In the genomic region with DNA sequence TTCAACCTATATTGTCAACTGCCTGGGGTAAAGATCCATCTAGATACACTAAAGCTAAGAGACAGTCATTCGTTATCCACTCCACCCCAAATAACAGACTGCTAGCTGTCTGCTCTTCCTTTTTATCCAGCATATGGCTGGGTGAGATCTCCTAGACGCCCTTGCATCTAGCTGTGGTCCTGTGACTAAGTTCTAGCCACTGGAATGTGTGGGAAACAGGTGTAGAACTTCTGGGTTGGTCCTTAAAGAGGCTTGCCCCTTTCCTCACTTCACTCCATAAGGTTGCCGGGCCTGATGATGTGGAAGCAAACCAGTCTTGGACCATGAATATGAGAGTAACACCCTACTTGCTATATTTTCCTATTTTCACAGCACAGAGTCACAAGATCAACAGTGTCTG, we compare ENCODE assay signal across 22 cellular contexts. TPM values are rescaled to one million over a fixed set of nuclear protein-coding genes. Genes with fewer than 3 reads are reported as not detected.
DNase-seq lines count a peak whose midpoint lies in the region; ATAC-seq and TF ChIP-seq lines count a peak whose summit lies in the region.
"Had no signal": no experiment of that assay in that cellular context is flagged by ENCODE, and none has a peak within 500 bp of the region (broad histone marks: within the 10 kb centered on the region; RNA-seq: fewer than 3 reads in every experiment).

No MANE protein-coding gene starts in this region.

- peaks cover 66% of the 10 kb centered on the region for H3K79me2 ChIP-seq in OCI-LY3 (ENCODE audit: low read length)

- peaks cover 30% of the 10 kb centered on the region for H4K20me1 ChIP-seq in OCI-LY3 (ENCODE audit: insufficient read depth, low read length)

- DNase-seq in activated CD8-positive, alpha-beta memory T cell treated with anti-CD3 and anti-CD28 coated beads, Interleukin-2, amount 10 ng/mL, durations not matched to agents 7 days and 5 days, result no peak
- DNase-seq in activated CD8-positive, alpha-beta memory T cell treated with anti-CD3 and anti-CD28 coated beads, Interleukin-2, amount 50 U/mL, for 4 hours, result no peak
- peak; percentile 87 for DNase-seq in esophagus muscularis mucosa (ENCODE audit: extremely low spot score)
- DNase-seq in psoas muscle, result no peak
- DNase-seq in stimulated activated CD4-positive, alpha-beta T cell treated with anti-CD3 and anti-CD28 coated beads, Interleukin-4, amount 100 ng/mL, for 24 hours, result no peak
- DNase-seq: activated CD4-positive, alpha-beta T cell treated with anti-CD3 and anti-CD28 coated beads for 4 hours; amniotic stem cell; central memory CD4-positive, alpha-beta T cell; DND-41; effector CD4-positive, alpha-beta T cell; heart right ventricle; MM.1S; NCI-H146; NCI-H226; Peyer's patch; spleen; tibial artery had no signal

- H3K4me1 ChIP-seq in OCI-LY3 (ENCODE audit: low read length) (peaks cover 33% of the 10 kb centered on the region), esophagus muscularis mucosa (peaks cover 30 to 46% (median 38%) of the 10 kb centered on the region in 4 donors), psoas muscle (peaks cover 33% of the 10 kb centered on the region)

- H3K9me3 Mint-ChIP-seq in activated CD8-positive, alpha-beta memory T cell treated with anti-CD3 and anti-CD28 coated beads, Interleukin-2, amount 10 ng/mL, durations not matched to agents 7 days and 5 days (ENCODE audit: low read depth), result no peaks in the 10 kb centered on the region
- H3K9me3 Mint-ChIP-seq: neural progenitor cell had no signal

- H3K4me3 ChIP-seq in OCI-LY3 (ENCODE audit: low read length) (no peak overlapping the region), esophagus muscularis mucosa (no peak overlapping the region), psoas muscle (no peak overlapping the region)
- H3K4me3 ChIP-seq: heart right ventricle, neural progenitor cell, Peyer's patch, spleen, tibial artery had no signal

- H3K27me3 Mint-ChIP-seq in activated CD8-positive, alpha-beta memory T cell treated with anti-CD3 and anti-CD28 coated beads, Interleukin-2, amount 10 ng/mL, durations not matched to agents 7 days and 5 days, result no peaks in the 10 kb centered on the region

- H3K27me3 ChIP-seq in OCI-LY3 (ENCODE audit: low read depth, low read length) (no peaks in the 10 kb centered on the region), esophagus muscularis mucosa (peaks cover 0 to 4% (median 0%) of the 10 kb centered on the region in 4 donors), psoas muscle (ENCODE audit: insufficient read depth in 3 of 3, low read length in 2 of 3) (no peaks in the 10 kb centered on the region)
- H3K27me3 ChIP-seq: heart right ventricle, neural progenitor cell, Peyer's patch, spleen, tibial artery had no signal

- TF ChIP-seq POLR2A in esophagus muscularis mucosa (IDR thresholded peaks at IDR 0.05; ENCODE audit: low read depth), result no peak

- H3K4me3 Mint-ChIP-seq in activated CD8-positive, alpha-beta memory T cell treated with anti-CD3 and anti-CD28 coated beads, Interleukin-2, amount 10 ng/mL, durations not matched to agents 7 days and 5 days, result no peak overlapping the region

- H3K36me3 ChIP-seq in OCI-LY3 (replicated peaks; ENCODE audit: low read depth, low read length), result peaks cover 21% of the 10 kb centered on the region
- peaks cover 4 to 39% (median 33%) of the 10 kb centered on the region in 4 donors for H3K36me3 ChIP-seq in esophagus muscularis mucosa
- H3K36me3 ChIP-seq in psoas muscle (ENCODE audit: insufficient read depth in 1 of 2, low read depth in 1 of 2), result peaks cover 3 to 43% of the 10 kb centered on the region in 2 donors
- H3K36me3 ChIP-seq: neural progenitor cell had no signal

- ATAC-seq in activated CD8-positive, alpha-beta memory T cell treated with anti-CD3 and anti-CD28 coated beads, Interleukin-2, amount 10 ng/mL, durations not matched to agents 7 days and 5 days, result no peak
- ATAC-seq in psoas muscle (no peak), HG03432 (IDR thresholded peaks at IDR 0.05; ENCODE audit: unreplicated experiment) (no peak), GM18867 (IDR thresholded peaks at IDR 0.05; ENCODE audit: unreplicated experiment) (no peak)
- ATAC-seq: heart right ventricle, SK-N-SH treated with all-trans-retinoic acid at 6 μM for 48 hours had no signal

- no peaks in the 10 kb centered on the region for H3K9me3 ChIP-seq in OCI-LY3 (ENCODE audit: insufficient read depth, low read length)
- H3K9me3 ChIP-seq in esophagus muscularis mucosa, result no peaks in the 10 kb centered on the region
- no peaks in the 10 kb centered on the region for H3K9me3 ChIP-seq in psoas muscle
- H3K9me3 ChIP-seq: heart right ventricle, Peyer's patch, spleen, tibial artery had no signal

- peak overlapping the region; percentile 42; the same call in 1 of the 2 replicates for H3K4me2 ChIP-seq in OCI-LY3 (ENCODE audit: low read length)
- H3K4me2 ChIP-seq: neural progenitor cell had no signal

- no peak overlapping the region for H3K9ac ChIP-seq in OCI-LY3 (ENCODE audit: low read length)
- H3K9ac ChIP-seq: neural progenitor cell had no signal

- no peak overlapping the region for H2AFZ ChIP-seq in OCI-LY3 (ENCODE audit: low read depth, low read length)
- H2AFZ ChIP-seq: neural progenitor cell had no signal

- H3K36me3 Mint-ChIP-seq in activated CD8-positive, alpha-beta memory T cell treated with anti-CD3 and anti-CD28 coated beads, Interleukin-2, amount 10 ng/mL, durations not matched to agents 7 days and 5 days, result peaks cover 5% of the 10 kb centered on the region

- no peak overlapping the region for H3K27ac ChIP-seq in OCI-LY3 (ENCODE audit: low read length)
- no peak overlapping the region for H3K27ac ChIP-seq in esophagus muscularis mucosa (replicated peaks in 1 of 4)
- peak overlapping the region; percentile 11 for H3K27ac ChIP-seq in psoas muscle
- H3K27ac ChIP-seq: heart right ventricle, neural progenitor cell, Peyer's patch, spleen, tibial artery had no signal

- TF ChIP-seq CTCF in OCI-LY3 (IDR thresholded peaks at IDR 0.05; ENCODE audit: low read depth, low read length) (no peak), esophagus muscularis mucosa (IDR thresholded peaks at IDR 0.05) (no peak), psoas muscle (IDR thresholded peaks at IDR 0.05) (no peak)

- H3K27ac Mint-ChIP-seq in activated CD8-positive, alpha-beta memory T cell treated with anti-CD3 and anti-CD28 coated beads, Interleukin-2, amount 10 ng/mL, durations not matched to agents 7 days and 5 days, result peak overlapping the region; percentile 7
- H3K27ac Mint-ChIP-seq: neural progenitor cell had no signal

- no peak for TF ChIP-seq EP300 in esophagus muscularis mucosa (IDR thresholded peaks at IDR 0.05)

- intact Hi-C loops in esophagus muscularis mucosa (cut with DNase I) (loop anchor here (10.0 kb wide), 1 partner anchor 160 kb away; a partner anchor contains a TSS), psoas muscle (cut with DNase I) (loop anchor here in 1 of 2 donors (10.0 kb wide), 1 partner anchor 190 kb away; no protein-coding TSS in a partner anchor)

- WGBS in esophagus muscularis mucosa, result 77% methylated on average over 3 of the region's 3 CpGs
- 67 to 81% (median 73%) methylated on average over 3 of the region's 3 CpGs for WGBS in psoas muscle, 3 donors

- CTCF ChIA-PET in activated CD8-positive, alpha-beta memory T cell treated with anti-CD3 and anti-CD28 coated beads, Interleukin-2, amount 10 ng/mL, durations not matched to agents 7 days and 5 days (lab: Charles Lee), result interaction anchor here (0.9 to 1.1 kb wide), 2 partner anchors 19 to 293 kb away, joined by 3 read pairs; no protein-coding TSS in a partner anchor

- H3K4me1 Mint-ChIP-seq in activated CD8-positive, alpha-beta memory T cell treated with anti-CD3 and anti-CD28 coated beads, Interleukin-2, amount 10 ng/mL, durations not matched to agents 7 days and 5 days, result peaks cover 48% of the 10 kb centered on the region

RNA-seq across cellular contexts. Expression of a gene that starts 3.2 kb away (rescaled TPM):
- total RNA-seq in activated CD8-positive, alpha-beta memory T cell treated with anti-CD3 and anti-CD28 coated beads, Interleukin-2, amount 10 ng/mL, durations not matched to agents 7 days and 5 days, result 10 to 100 TPM; 22.2 to 26.0 TPM
- total RNA-seq in esophagus muscularis mucosa (10 to 100 TPM; 28.3 to 48.2 (median 31.7) TPM), psoas muscle (10 to 100 TPM; 22.5 to 37.5 (median 29.2) TPM)
- polyA plus RNA-seq in psoas muscle, result 10 to 100 TPM; 26.3 to 58.5 (median 35.2) TPM

RNA-seq across cellular contexts. Expression of a gene that starts 3.3 kb away (rescaled TPM):
- total RNA-seq in activated CD8-positive, alpha-beta memory T cell treated with anti-CD3 and anti-CD28 coated beads, Interleukin-2, amount 10 ng/mL, durations not matched to agents 7 days and 5 days, result 10 to 100 TPM; 26.7 to 33.5 TPM
- total RNA-seq in esophagus muscularis mucosa (10 to 100 TPM; 34.0 to 51.4 (median 40.7) TPM), psoas muscle (10 to 100 TPM; 19.9 to 35.1 (median 22.4) TPM)
- 10 to 100 TPM; 26.6 to 48.5 (median 37.3) TPM for polyA plus RNA-seq in psoas muscle
